In the genomic region with DNA sequence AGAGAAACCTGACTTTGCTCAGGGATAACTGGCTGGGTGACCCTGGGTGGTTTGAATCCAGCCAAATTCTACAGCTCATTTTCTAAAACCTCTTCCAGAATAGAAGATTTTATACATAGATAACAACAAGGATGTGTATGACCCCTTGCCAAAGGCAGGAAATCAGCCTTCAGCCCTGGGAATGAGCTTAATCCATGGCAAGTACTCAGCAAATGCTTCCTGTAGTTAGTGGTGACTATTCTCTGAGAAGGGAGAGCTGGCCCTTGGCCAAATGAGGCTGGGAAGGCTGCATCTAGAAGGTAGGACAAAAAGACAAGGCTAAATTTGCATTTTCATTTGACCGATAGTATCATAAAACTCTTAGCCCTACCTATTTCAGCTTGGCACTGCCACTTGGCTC, we compare ENCODE assay signal across 15 cellular contexts. TPM values are rescaled to one million over a fixed set of nuclear protein-coding genes. Genes with fewer than 3 reads are reported as not detected.
DNase-seq lines count a peak whose midpoint lies in the region; ATAC-seq and TF ChIP-seq lines count a peak whose summit lies in the region.
"Had no signal": no experiment of that assay in that cellular context is flagged by ENCODE, and none has a peak within 500 bp of the region (broad histone marks: within the 10 kb centered on the region; RNA-seq: fewer than 3 reads in every experiment).

No MANE protein-coding gene starts in this region.

- no peak for TF ChIP-seq CTCF in coronary artery (IDR thresholded peaks at IDR 0.05)

- DNase-seq in EH (ENCODE audit: low read depth): peak; percentile 65
- peak; percentile 48 for DNase-seq in LHCN-M2 (ENCODE audit: low read depth)
- peak; percentile 55 for DNase-seq in astrocyte of the hippocampus (ENCODE audit: low read depth, low spot score)
- peak in 1 of 2 donors; percentile 43 for DNase-seq in left colon
- DNase-seq in ureter (ENCODE audit: low spot score): no peak
- no peak for DNase-seq in coronary artery (ENCODE audit: low spot score)
- DNase-seq: activated T-cell treated with anti-CD3 and anti-CD28 coated beads for 4 hours; MV-4-11; NCI-H2171; nephron progenitor cell; stimulated activated CD4-positive, alpha-beta T cell treated with anti-CD3 and anti-CD28 coated beads, Interleukin-4, amount 100 ng/mL, for 4 hours; T-cell; trophoblast cell had no signal

- H3K27ac ChIP-seq in coronary artery: no peak overlapping the region

- intact Hi-C loops in left colon (cut with DNase I, micrococcal nuclease): no loop called here

- peak; percentile 21 for ATAC-seq in left colon
- no peak for ATAC-seq in HG02973 (IDR thresholded peaks at IDR 0.05; ENCODE audit: unreplicated experiment)
- ATAC-seq: sciatic nerve, T-cell had no signal

- no peak overlapping the region for H3K4me3 ChIP-seq in coronary artery

RNA-seq across cellular contexts. Expression of gene HACD3, which starts 4.6 kb away (rescaled TPM):
- total RNA-seq in LHCN-M2 (2014; rRNA removed): 137 and 144 TPM in 2 replicates
- polyA plus RNA-seq in LHCN-M2 (2012): 61.4 TPM
- total RNA-seq in left colon: 10 to 100 TPM; 29.0 to 29.9 TPM
- 107 TPM for total RNA-seq in ureter

RNA-seq across cellular contexts. Expression of gene DPP8, which starts 8.1 kb away (rescaled TPM):
- total RNA-seq in LHCN-M2 (2014; rRNA removed) (27.0 and 27.7 TPM in 2 replicates), left colon (10 to 100 TPM; 36.1 to 36.4 TPM), ureter (52.5 TPM)
- 9.2 TPM for polyA plus RNA-seq in LHCN-M2 (2012)

Comparison
In these comparisons a context has a peak if more than half of its experiments do, and no peak if none do; other contexts are left out.
1. DNase-seq: peak in EH (single experiment), LHCN-M2 (single experiment) and astrocyte of the hippocampus (single experiment); none in ureter (single experiment) and coronary artery (single experiment).